1 cellular context compared by ENCODE assay signal in genomic region chr1:18128298-18128697, GRCh38.
A peak's percentile ranks its signal among the peaks of the same experiment; 100 is the strongest.
TF ChIP-seq lines count a peak whose summit lies in the region.

No MANE protein-coding gene starts in this region.

TF ChIP-seq in HepG2, 621 proteins besides CTCF, POLR2A, EP300 and RAD21 (continued from another document and continues in another):
- TF ChIP-seq ATAD3A (CRISPR knock-in tag; IDR thresholded peaks at IDR 0.05) (no peak), HMGXB3 (CRISPR knock-in tag; IDR thresholded peaks at IDR 0.05; ENCODE audit: borderline replicate concordance) (no peak), ZNF331 (CRISPR knock-in tag; IDR thresholded peaks at IDR 0.05) (peak; percentile 56; the same call in 1 of the 2 replicates), ZFP36L2 (CRISPR knock-in tag; IDR thresholded peaks at IDR 0.05) (no peak), CHCHD3 (CRISPR knock-in tag; IDR thresholded peaks at IDR 0.05) (no peak), SALL2 (CRISPR knock-in tag; IDR thresholded peaks at IDR 0.05) (no peak), NFATC3 (CRISPR knock-in tag; IDR thresholded peaks at IDR 0.05) (no peak), SOX5 (CRISPR knock-in tag; IDR thresholded peaks at IDR 0.05; ENCODE audit: borderline replicate concordance) (peak; percentile 42; the same call in 1 of the 2 replicates), SMARCC2 (IDR thresholded peaks at IDR 0.05) (no peak), ZMYM2 (CRISPR knock-in tag; IDR thresholded peaks at IDR 0.05) (no peak), ZBTB39 (CRISPR knock-in tag; IDR thresholded peaks at IDR 0.05) (no peak), ARNTL (CRISPR knock-in tag; IDR thresholded peaks at IDR 0.05) (no peak), DBP (CRISPR knock-in tag; IDR thresholded peaks at IDR 0.05; ENCODE audit: not compliant biosample characterization) (no peak), SRF (IDR thresholded peaks at IDR 0.05; ENCODE audit: low read depth, low read length) (no peak), MTERF4 (CRISPR knock-in tag; IDR thresholded peaks at IDR 0.05) (no peak), MTF2 (CRISPR knock-in tag; IDR thresholded peaks at IDR 0.05; ENCODE audit: borderline replicate concordance) (no peak), KDM3A (CRISPR knock-in tag; IDR thresholded peaks at IDR 0.05; ENCODE audit: low read depth) (no peak), EHMT2 (IDR thresholded peaks at IDR 0.05; ENCODE audit: borderline replicate concordance, low read depth, low read length) (no peak), ZNF580 (CRISPR knock-in tag; IDR thresholded peaks at IDR 0.05; ENCODE audit: borderline replicate concordance, low read depth) (no peak), ZNF260 (CRISPR knock-in tag; IDR thresholded peaks at IDR 0.05; ENCODE audit: borderline replicate concordance, low read depth) (no peak), MIER3 (CRISPR knock-in tag; IDR thresholded peaks at IDR 0.05; ENCODE audit: borderline replicate concordance) (no peak; the same call in 1 of the 2 replicates), ZNF558 (CRISPR knock-in tag; IDR thresholded peaks at IDR 0.05; ENCODE audit: borderline replicate concordance) (no peak), SOX13 (IDR thresholded peaks at IDR 0.05) (no peak), SOX13 (CRISPR knock-in tag; conservative IDR thresholded peaks at IDR 0.05 in 1 of 2, IDR thresholded peaks at IDR 0.05 in 1 of 2) (peak in 1 of 2 experiments; percentile 29; a peak in 1 of 4 replicates), DNMT3B (CRISPR knock-in tag; conservative IDR thresholded peaks at IDR 0.05) (no peak), NCOA1 (CRISPR knock-in tag; IDR thresholded peaks at IDR 0.05) (no peak), ZNF841 (CRISPR knock-in tag; IDR thresholded peaks at IDR 0.05; ENCODE audit: borderline replicate concordance) (no peak), NFIB (CRISPR knock-in tag; IDR thresholded peaks at IDR 0.05; ENCODE audit: borderline replicate concordance) (no peak), GATA4 (IDR thresholded peaks at IDR 0.05; ENCODE audit: borderline replicate concordance, low read depth) (no peak), RELA (CRISPR knock-in tag; IDR thresholded peaks at IDR 0.05) (no peak), ZNF407 (CRISPR knock-in tag; IDR thresholded peaks at IDR 0.05; ENCODE audit: not compliant biosample characterization) (no peak), ZFAT (CRISPR knock-in tag; conservative IDR thresholded peaks at IDR 0.05) (no peak), NFKB2 (CRISPR knock-in tag; IDR thresholded peaks at IDR 0.05; ENCODE audit: borderline replicate concordance) (no peak), RAD51 (IDR thresholded peaks at IDR 0.05; ENCODE audit: borderline replicate concordance) (no peak), SOX6 (IDR thresholded peaks at IDR 0.05) (no peak), SOX6 (CRISPR knock-in tag; IDR thresholded peaks at IDR 0.05) (0 out of 2 replicates have a peak, but pooled peaks have one; percentile 29), ZNF496 (CRISPR knock-in tag; IDR thresholded peaks at IDR 0.05; ENCODE audit: insufficient replicate concordance) (no peak), ZNF264 (CRISPR knock-in tag; IDR thresholded peaks at IDR 0.05) (peak; percentile 73; the same call in 1 of the 2 replicates), HBP1 (CRISPR knock-in tag; IDR thresholded peaks at IDR 0.05; ENCODE audit: low read depth) (0 out of 2 replicates have a peak, but pooled peaks have one; percentile 42)
